In the genomic region with DNA sequence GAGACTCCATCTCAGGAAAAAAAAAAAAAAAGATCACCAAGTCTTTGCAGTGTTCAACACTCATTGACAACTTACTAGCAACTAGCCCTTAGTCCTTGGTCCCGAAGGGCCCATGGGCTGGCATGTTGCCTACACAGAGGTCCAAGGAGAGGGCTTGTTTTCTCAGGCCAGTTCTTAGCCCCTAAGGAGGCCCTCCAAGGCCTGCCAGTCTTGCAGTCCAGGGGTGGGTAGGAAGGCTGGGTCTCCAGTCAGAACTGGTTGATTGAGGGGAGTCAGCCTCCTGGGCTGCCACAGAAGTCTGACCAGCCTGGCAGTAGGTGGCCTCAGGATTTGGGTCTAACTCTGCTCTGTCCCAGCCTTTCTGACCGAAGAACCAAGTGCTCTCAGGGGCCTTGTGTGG, we compare ENCODE assay signal across 9 cellular contexts. TPM values are rescaled to one million over a fixed set of nuclear protein-coding genes. Genes with fewer than 3 reads are reported as not detected.
A peak's percentile ranks its signal among the peaks of the same experiment; 100 is the strongest.
DNase-seq lines count a peak whose midpoint lies in the region; ATAC-seq and TF ChIP-seq lines count a peak whose summit lies in the region.
"Had no signal": no experiment of that assay in that cellular context is flagged by ENCODE, and none has a peak within 500 bp of the region (broad histone marks: within the 10 kb centered on the region; RNA-seq: fewer than 3 reads in every experiment).

No MANE protein-coding gene starts in this region.

- 8 to 31% (median 23%) methylated on average over 2 of the region's 2 CpGs for WGBS in ovary, 3 donors

- no peak for ATAC-seq in HG02970 (IDR thresholded peaks at IDR 0.05; ENCODE audit: low FRiP score, unreplicated experiment)

- H3K36me3 ChIP-seq in cardiac muscle cell (peaks cover 16% of the 10 kb centered on the region), ovary (no peaks in the 10 kb centered on the region), vagina (peaks cover 0 to 14% of the 10 kb centered on the region in 2 donors)

- H3K27me3 ChIP-seq in cardiac muscle cell, result no peaks in the 10 kb centered on the region
- no peaks in the 10 kb centered on the region for H3K27me3 ChIP-seq in ovary
- no peaks in the 10 kb centered on the region for H3K27me3 ChIP-seq in vagina

- TF ChIP-seq EP300 in ovary (IDR thresholded peaks at IDR 0.05), result no peak

- H3K9me3 ChIP-seq in cardiac muscle cell (ENCODE audit: low read depth), result no peaks in the 10 kb centered on the region
- no peaks in the 10 kb centered on the region for H3K9me3 ChIP-seq in ovary
- H3K9me3 ChIP-seq in vagina, result no peaks in the 10 kb centered on the region

- no peak for TF ChIP-seq POLR2A in ovary (IDR thresholded peaks at IDR 0.05)
- TF ChIP-seq POLR2A in vagina (IDR thresholded peaks at IDR 0.05), result no peak

- H3K4me1 ChIP-seq in cardiac muscle cell (ENCODE audit: low read depth), result peaks cover 59% of the 10 kb centered on the region
- H3K4me1 ChIP-seq in ovary (ENCODE audit: insufficient read depth), result peaks cover 53% of the 10 kb centered on the region
- H3K4me1 ChIP-seq in vagina, result peaks cover 79% of the 10 kb centered on the region

- peak in 1 of 2 donors; percentile 43 for DNase-seq in cardiac muscle cell (ENCODE audit: low read depth in 1 of 2, low spot score in 1 of 2)
- no peak for DNase-seq in cardiac septum (ENCODE audit: low spot score)
- DNase-seq in fibroblast of villous mesenchyme (ENCODE audit: low read depth), result peak; percentile 13
- DNase-seq in ovary, result peak in 4 of 5 donors; percentile 39 to 64 (median 59)
- no peak for DNase-seq in vagina (ENCODE audit: extremely low spot score in 2 of 2)
- no peak for DNase-seq in NCI-H82 treated with DMSO at 0.1 percent for 48 hours (lab: John Stamatoyannopoulos, UW; ENCODE audit: unreplicated experiment)
- DNase-seq in activated CD4-positive, alpha-beta T cell treated with anti-CD3 and anti-CD28 coated beads, Interleukin-2, amount 50 U/mL, for 1 hour, result no peak
- DNase-seq: NCI-H187 had no signal

- TF ChIP-seq CTCF in cardiac muscle cell (IDR thresholded peaks at IDR 0.05; ENCODE audit: low read depth, low read length), result no peak
- TF ChIP-seq CTCF in fibroblast of villous mesenchyme (IDR thresholded peaks at IDR 0.05; ENCODE audit: insufficient read depth, low read depth, low read length), result no peak
- TF ChIP-seq CTCF in ovary (IDR thresholded peaks at IDR 0.05), result no peak
- TF ChIP-seq CTCF in vagina (IDR thresholded peaks at IDR 0.05), result no peak

- H3K4me3 ChIP-seq in cardiac muscle cell (no peak overlapping the region), fibroblast of villous mesenchyme (ENCODE audit: low read depth, low read length) (no peak overlapping the region), ovary (no peak overlapping the region), vagina (no peak overlapping the region)

- intact Hi-C loops in cardiac septum (cut with DNase I) (no loop called here), ovary (cut with DNase I) (loop anchor here in 3 of 4 donors (10.0 kb wide), 3 partner anchors 169 to 349 kb away; no protein-coding TSS in a partner anchor), vagina (cut with DNase I) (loop anchor here (10.0 kb wide), 1 partner anchor 419 kb away; no protein-coding TSS in a partner anchor)

- H3K27ac ChIP-seq in cardiac muscle cell, result peak overlapping the region; percentile 95
- H3K27ac ChIP-seq in ovary, result peak overlapping the region; percentile 86 to 92
- peak overlapping the region; percentile 100 for H3K27ac ChIP-seq in vagina

RNA-seq across cellular contexts. Expression of a gene that starts 32.7 kb away (rescaled TPM):
- 51.7 and 77.4 TPM in 2 replicates for total RNA-seq in cardiac muscle cell
- polyA plus RNA-seq in cardiac muscle cell, result 21.5 and 38.5 TPM in 2 replicates
- total RNA-seq in cardiac septum, result 12.6 TPM
- total RNA-seq in fibroblast of villous mesenchyme, result 60.5 and 75.7 TPM in 2 replicates
- total RNA-seq in ovary, result 10 to 100 TPM; 15.4 to 74.3 (median 45.0) TPM
- 10 to 100 TPM in 1 of 2 donors, 1 to 10 TPM in 1; 2.5 to 14.9 TPM for polyA plus RNA-seq in ovary
- 34.4 TPM for total RNA-seq in vagina

RNA-seq across cellular contexts. Expression of a gene that starts 34.1 kb away (rescaled TPM):
- total RNA-seq in cardiac muscle cell, result 197 and 257 TPM in 2 replicates
- polyA plus RNA-seq in cardiac muscle cell, result 144 and 156 TPM in 2 replicates
- total RNA-seq in cardiac septum, result 204 TPM
- 133 and 136 TPM in 2 replicates for total RNA-seq in fibroblast of villous mesenchyme
- 100 to 1,000 TPM in 3 of 7 donors, 10 to 100 TPM in 4; 32.1 to 107 (median 89.2) TPM for total RNA-seq in ovary
- polyA plus RNA-seq in ovary, result 10 to 100 TPM; 62.9 to 97.8 TPM
- 46.2 TPM for total RNA-seq in vagina

RNA-seq across cellular contexts. Expression of a gene that starts 34.7 kb away (rescaled TPM):
- total RNA-seq in cardiac muscle cell, result 81.6 and 92.8 TPM in 2 replicates
- polyA plus RNA-seq in cardiac muscle cell, result 80.6 and 85.2 TPM in 2 replicates
- total RNA-seq in cardiac septum, result 68.1 TPM
- total RNA-seq in fibroblast of villous mesenchyme, result 33.2 and 38.7 TPM in 2 replicates
- 10 to 100 TPM; 23.0 to 42.7 (median 39.1) TPM for total RNA-seq in ovary
- 10 to 100 TPM; 28.7 to 29.9 TPM for polyA plus RNA-seq in ovary
- 59.9 TPM for total RNA-seq in vagina

Comparison
In these comparisons a context has a peak if more than half of its experiments do, and no peak if none do; other contexts are left out.
1. DNase-seq: peak in fibroblast of villous mesenchyme (single experiment) and ovary (4 of 5); none in cardiac septum (single experiment), vagina (0 of 2), NCI-H82 treated with DMSO at 0.1 percent for 48 hours (single experiment) and activated CD4-positive, alpha-beta T cell treated with anti-CD3 and anti-CD28 coated beads, Interleukin-2, amount 50 U/mL, for 1 hour (single experiment).
2. Peak in every context shown above with its lines, with median percentiles within 50 percentile points of each other: H3K27ac ChIP-seq.